ENCODE assay signal across 8 cellular contexts in genomic region chr21:33325222-33326067, GRCh38. TPM values are rescaled to one million over a fixed set of nuclear protein-coding genes. Genes with fewer than 3 reads are reported as not detected.
DNase-seq lines count a peak whose midpoint lies in the region; ATAC-seq and TF ChIP-seq lines count a peak whose summit lies in the region.

No MANE protein-coding gene starts in this region.

- in situ Hi-C loops in HAP-1 (cut with MboI; ENCODE audit: low sequenced_read_pairs), result no loop called here

- H3K27ac ChIP-seq in body of pancreas (peak overlapping the region; percentile 93 to 100 (median 98)), iPS-20b (ENCODE audit: low read length) (no peak overlapping the region), smooth muscle cell (ENCODE audit: low read depth) (peak overlapping the region; percentile 94)

- H3K27me3 ChIP-seq in HAP-1 (ENCODE audit: low read depth) (peaks cover 2% of the 10 kb centered on the region; the same call in 1 of the 2 replicates), body of pancreas (no peaks in the 10 kb centered on the region), iPS-20b (ENCODE audit: insufficient read depth, low read length) (no peaks in the 10 kb centered on the region), smooth muscle cell (ENCODE audit: low read depth) (no peaks in the 10 kb centered on the region)

- intact Hi-C loops in body of pancreas (cut with DNase I), result no loop called here

- TF ChIP-seq POLR2A in body of pancreas (IDR thresholded peaks at IDR 0.05), result peak in 1 of 3 donors; percentile 64

- peak; percentile 62 for ATAC-seq in body of pancreas

- peak overlapping the region; percentile 96 for H3K4me2 ChIP-seq in smooth muscle cell

- TF ChIP-seq CTCF in GM10266 (IDR thresholded peaks at IDR 0.05; ENCODE audit: control insufficient read depth, insufficient read depth, low read depth, missing control alignments) (no peak), body of pancreas (IDR thresholded peaks at IDR 0.05) (no peak), smooth muscle cell (IDR thresholded peaks at IDR 0.05; ENCODE audit: borderline replicate concordance, insufficient read depth, poor library complexity, severe bottlenecking) (no peak)

- 0% methylated on average over 24 to 26 of the region's 28 CpGs for WGBS in body of pancreas, 2 donors
- under 1% methylated on average over 28 of the region's 28 CpGs for WGBS in smooth muscle cell (ENCODE audit: low lambda C conversion rate)

- H3K4me3 ChIP-seq in HAP-1 (peak overlapping the region; percentile 90), body of pancreas (peak overlapping the region; percentile 59 to 71), iPS-20b (ENCODE audit: low read length) (peak overlapping the region; percentile 76), smooth muscle cell (peak overlapping the region; percentile 82)

- peaks cover 28% of the 10 kb centered on the region for H4K20me1 ChIP-seq in smooth muscle cell (ENCODE audit: low read depth)

- H3K9ac ChIP-seq in iPS-20b (ENCODE audit: low read depth, low read length) (peak overlapping the region; percentile 86), smooth muscle cell (ENCODE audit: low read depth) (peak overlapping the region; percentile 94)

- H3K4me1 ChIP-seq in HAP-1 (peaks cover 12% of the 10 kb centered on the region), body of pancreas (peaks cover 24% of the 10 kb centered on the region), iPS-20b (ENCODE audit: insufficient read depth, low read length) (no peaks in the 10 kb centered on the region), smooth muscle cell (ENCODE audit: low read depth) (no peaks in the 10 kb centered on the region)

- H2AFZ ChIP-seq in smooth muscle cell (ENCODE audit: low read depth), result peak overlapping the region; percentile 92

- H3K9me3 ChIP-seq in HAP-1, result no peaks in the 10 kb centered on the region
- H3K9me3 ChIP-seq in body of pancreas, result no peaks in the 10 kb centered on the region
- peaks cover 9% of the 10 kb centered on the region; the same call in 1 of the 2 replicates for H3K9me3 ChIP-seq in iPS-20b (ENCODE audit: insufficient read depth, low read depth, low read length)
- H3K9me3 ChIP-seq in smooth muscle cell (replicated peaks; ENCODE audit: low read depth), result no peaks in the 10 kb centered on the region

- peaks cover 50% of the 10 kb centered on the region for H3K79me2 ChIP-seq in smooth muscle cell (ENCODE audit: low read depth)

- H3K36me3 ChIP-seq in HAP-1 (replicated peaks) (no peaks in the 10 kb centered on the region), body of pancreas (replicated peaks in 1 of 2; ENCODE audit: insufficient read depth in 1 of 2, low read depth in 2 of 2) (no peaks in the 10 kb centered on the region), iPS-20b (ENCODE audit: insufficient read depth, low read depth, low read length) (peaks cover 1% of the 10 kb centered on the region; the same call in 1 of the 2 replicates), smooth muscle cell (ENCODE audit: low read depth) (no peaks in the 10 kb centered on the region)

- H3F3A ChIP-seq in smooth muscle cell (ENCODE audit: low read depth), result no peaks in the 10 kb centered on the region

- DNase-seq in GM10266 (ENCODE audit: extremely low spot score) (peak; percentile 41), HAP-1 (ENCODE audit: low spot score in 2 of 2) (peak; percentile 42 to 76), M059J (ENCODE audit: low read depth) (peak; percentile 90), T1000 (lab: John Stamatoyannopoulos, UW) (peak; percentile 77), body of pancreas (peak; percentile 73 to 83 (median 81)), smooth muscle cell (lab: John Stamatoyannopoulos, UW; ENCODE audit: unreplicated experiment) (peak; percentile 79), OCI-M2 (lab: John Stamatoyannopoulos, UW; ENCODE audit: unreplicated experiment) (no peak)

RNA-seq across cellular contexts. Expression of gene IFNAR1, which starts 0.7 kb away (rescaled TPM):
- total RNA-seq in M059J (2014; rRNA removed; shearing (Covaris generic)), result 15.1 and 19.8 TPM in 2 replicates
- 10 to 100 TPM; 14.2 to 17.9 TPM for total RNA-seq in body of pancreas
- total RNA-seq in smooth muscle cell, result 56.6 and 93.0 TPM in 2 replicates
- 36.7 and 37.1 TPM in 2 replicates for polyA plus RNA-seq in smooth muscle cell

RNA-seq across cellular contexts. Expression of gene IL10RB, which starts 59.3 kb away (rescaled TPM):
- total RNA-seq in M059J (2014; rRNA removed; shearing (Covaris generic)), result 94.3 and 102 TPM in 2 replicates
- total RNA-seq in body of pancreas (10 to 100 TPM in 1 of 2 donors, 1 to 10 TPM in 1; 6.6 to 27.0 TPM), smooth muscle cell (33.4 and 34.4 TPM in 2 replicates)
- polyA plus RNA-seq in smooth muscle cell, result 35.2 and 40.2 TPM in 2 replicates
